8 cellular contexts compared by ENCODE assay signal in the genomic region with DNA sequence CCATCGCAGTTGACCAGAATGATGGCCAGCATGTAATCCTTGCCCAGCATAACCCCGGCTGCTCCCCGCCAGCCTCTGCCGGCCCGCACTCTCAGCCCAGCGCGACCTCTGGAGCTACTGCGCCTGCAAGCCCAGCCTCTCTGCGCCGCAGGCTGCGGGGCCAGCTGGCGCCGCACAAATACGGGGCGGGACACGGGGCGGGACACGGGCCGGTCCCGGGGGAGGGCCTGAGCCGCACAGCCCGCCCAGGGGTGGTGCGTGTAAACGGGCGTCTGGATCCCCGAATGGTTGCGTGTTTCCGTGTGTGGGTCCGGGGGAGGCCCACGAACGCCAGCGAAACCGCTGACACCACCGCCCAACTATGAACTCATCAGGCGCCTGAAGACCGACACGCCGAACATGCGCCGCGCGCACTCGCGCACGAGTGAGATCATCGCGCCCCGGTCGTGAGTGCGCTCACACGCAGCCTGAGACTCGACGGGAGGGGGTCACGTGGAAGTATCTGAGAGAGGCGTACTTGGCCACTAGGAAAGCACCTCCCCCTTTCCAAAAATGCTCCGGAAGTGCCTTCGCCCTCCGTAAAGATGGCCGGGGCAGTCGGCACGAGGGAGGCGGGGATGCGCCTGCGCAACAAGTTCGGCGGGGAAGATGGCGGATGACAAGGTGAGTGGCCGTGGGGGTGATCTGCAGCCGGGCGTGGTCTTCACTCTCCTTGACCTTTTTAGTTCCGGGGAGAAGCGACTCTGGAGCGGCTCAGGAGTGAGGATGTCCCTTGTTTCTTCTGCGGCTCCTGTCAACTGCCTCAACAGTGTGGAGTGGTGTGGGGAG. TPM values are rescaled to one million over a fixed set of nuclear protein-coding genes. Genes with fewer than 3 reads are reported as not detected.
A peak's percentile ranks its signal among the peaks of the same experiment; 100 is the strongest.
DNase-seq lines count a peak whose midpoint lies in the region; ATAC-seq, FAIRE-seq and TF ChIP-seq lines count a peak whose summit lies in the region.

A gene with protein sequence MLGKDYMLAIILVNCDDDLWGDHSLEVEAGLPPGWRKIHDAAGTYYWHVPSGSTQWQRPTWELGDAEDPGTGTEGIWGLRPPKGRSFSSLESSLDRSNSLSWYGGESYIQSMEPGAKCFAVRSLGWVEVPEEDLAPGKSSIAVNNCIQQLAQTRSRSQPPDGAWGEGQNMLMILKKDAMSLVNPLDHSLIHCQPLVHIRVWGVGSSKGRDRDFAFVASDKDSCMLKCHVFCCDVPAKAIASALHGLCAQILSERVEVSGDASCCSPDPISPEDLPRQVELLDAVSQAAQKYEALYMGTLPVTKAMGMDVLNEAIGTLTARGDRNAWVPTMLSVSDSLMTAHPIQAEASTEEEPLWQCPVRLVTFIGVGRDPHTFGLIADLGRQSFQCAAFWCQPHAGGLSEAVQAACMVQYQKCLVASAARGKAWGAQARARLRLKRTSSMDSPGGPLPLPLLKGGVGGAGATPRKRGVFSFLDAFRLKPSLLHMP (minus strand): TSS at position 403 of the 828 bp plus-strand sequence. CDS start 353 bp downstream, at position 50.
A gene with protein sequence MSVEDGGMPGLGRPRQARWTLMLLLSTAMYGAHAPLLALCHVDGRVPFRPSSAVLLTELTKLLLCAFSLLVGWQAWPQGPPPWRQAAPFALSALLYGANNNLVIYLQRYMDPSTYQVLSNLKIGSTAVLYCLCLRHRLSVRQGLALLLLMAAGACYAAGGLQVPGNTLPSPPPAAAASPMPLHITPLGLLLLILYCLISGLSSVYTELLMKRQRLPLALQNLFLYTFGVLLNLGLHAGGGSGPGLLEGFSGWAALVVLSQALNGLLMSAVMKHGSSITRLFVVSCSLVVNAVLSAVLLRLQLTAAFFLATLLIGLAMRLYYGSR (plus strand): TSS at position 633 of the 828 bp plus-strand sequence. CDS start 2,342 bp downstream, outside the sequence.

- no peak for TF ChIP-seq CTCF in WI38 (IDR thresholded peaks at IDR 0.05; ENCODE audit: low read depth, low read length)
- no peak for TF ChIP-seq CTCF in bronchial epithelial cell (IDR thresholded peaks at IDR 0.05; ENCODE audit: insufficient read depth, low read length, severe bottlenecking)

- H3K27ac ChIP-seq in ACC112 (ENCODE audit: low read depth, low read length) (peak within 1 kb of the TSS; percentile 79), small intestine (ENCODE audit: low read depth in 1 of 2, low read length in 1 of 2) (peak within 1 kb of the TSS; percentile 95 to 96)

- WGBS in small intestine, 3 donors, result 0 to 1% (median 1%) methylated on average over 74 of the region's 74 CpGs

- peaks cover 39% of the 10 kb centered on the region for H3K79me2 ChIP-seq in ACC112 (ENCODE audit: control insufficient read depth, insufficient read depth, low read length, unreplicated experiment)

- no peak for FAIRE-seq in bronchial epithelial cell (lab: Jason Lieb, UNC)
- no peak for FAIRE-seq in small intestine (lab: Jason Lieb, UNC)

- peaks cover 24% of the 10 kb centered on the region for H3K4me1 ChIP-seq in ACC112 (ENCODE audit: control insufficient read depth, insufficient read depth, low read length, unreplicated experiment)
- peaks cover 0 to 15% of the 10 kb centered on the region in 2 donors for H3K4me1 ChIP-seq in small intestine (ENCODE audit: control insufficient read depth in 2 of 2, insufficient read depth in 1 of 2, low read depth in 1 of 2, low read length in 1 of 2)

- DNase-seq in NCI-H2227 treated with DMSO at 0.1 percent for 48 hours (lab: John Stamatoyannopoulos, UW) (peak; percentile 91), bronchial epithelial cell (ENCODE audit: low read depth) (peak; percentile 94), iPS-NIHi11 (ENCODE audit: low spot score) (peak; percentile 95), small intestine (peak; percentile 99)

- H3K27me3 ChIP-seq in ACC112 (ENCODE audit: insufficient read depth, low read length), result no peaks in the 10 kb centered on the region
- H3K27me3 ChIP-seq in bronchial epithelial cell (ENCODE audit: control insufficient read depth, insufficient read depth, low read length), result no peaks in the 10 kb centered on the region
- no peaks in the 10 kb centered on the region for H3K27me3 ChIP-seq in small intestine (ENCODE audit: control insufficient read depth in 2 of 2, insufficient read depth in 2 of 2, low read length in 2 of 2)

- ATAC-seq in GM18870 (IDR thresholded peaks at IDR 0.05; ENCODE audit: unreplicated experiment) (peak; percentile 81), HG03139 (IDR thresholded peaks at IDR 0.05; ENCODE audit: unreplicated experiment) (peak; percentile 77)

- H3K9me3 ChIP-seq in small intestine (ENCODE audit: control insufficient read depth, low read depth), result no peaks in the 10 kb centered on the region

- peak within 1 kb of the TSS; percentile 76 for H2AFZ ChIP-seq in ACC112 (ENCODE audit: low read length, unreplicated experiment)

- peak within 1 kb of the TSS; percentile 94 for H3K4me3 ChIP-seq in ACC112 (ENCODE audit: low read depth, low read length)
- H3K4me3 ChIP-seq in WI38 (ENCODE audit: low read depth, low read length), result peak within 1 kb of the TSS; percentile 96
- peak within 1 kb of the TSS; percentile 69 for H3K4me3 ChIP-seq in bronchial epithelial cell (ENCODE audit: low read depth, low read length)
- H3K4me3 ChIP-seq in small intestine (ENCODE audit: low read depth in 1 of 2, low read length in 2 of 2), result peak within 1 kb of the TSS; percentile 53 to 64

- no peaks in the 10 kb centered on the region for H3K36me3 ChIP-seq in ACC112 (ENCODE audit: insufficient read depth, low read length)
- H3K36me3 ChIP-seq in bronchial epithelial cell (ENCODE audit: control insufficient read depth, insufficient read depth, low read length), result peaks cover 19% of the 10 kb centered on the region
- H3K36me3 ChIP-seq in small intestine (ENCODE audit: control insufficient read depth in 2 of 2, insufficient read depth in 2 of 2, low read length in 2 of 2), result peaks cover 0 to 2% of the 10 kb centered on the region in 2 donors

RNA-seq across cellular contexts. Expression of the first gene that starts in this region (rescaled TPM):
- 6.3 and 8.1 TPM in 2 replicates for total RNA-seq in bronchial epithelial cell
- 10 to 100 TPM in 2 of 3 donors, 1 to 10 TPM in 1; 9.5 to 21.7 (median 13.0) TPM for polyA plus RNA-seq in small intestine

RNA-seq across cellular contexts. Expression of the second gene that starts in this region (rescaled TPM):
- 13.2 and 21.4 TPM in 2 replicates for total RNA-seq in bronchial epithelial cell
- polyA plus RNA-seq in small intestine, result 10 to 100 TPM; 35.7 to 74.6 (median 52.3) TPM

Comparison
In these comparisons a context has a peak if more than half of its experiments do, and no peak if none do; other contexts are left out.
1. Peak in every context shown above with its lines: DNase-seq, ATAC-seq, H3K4me3 ChIP-seq and H3K27ac ChIP-seq.